Comparison of ENCODE assay signal across 7 cellular contexts in the genomic region with DNA sequence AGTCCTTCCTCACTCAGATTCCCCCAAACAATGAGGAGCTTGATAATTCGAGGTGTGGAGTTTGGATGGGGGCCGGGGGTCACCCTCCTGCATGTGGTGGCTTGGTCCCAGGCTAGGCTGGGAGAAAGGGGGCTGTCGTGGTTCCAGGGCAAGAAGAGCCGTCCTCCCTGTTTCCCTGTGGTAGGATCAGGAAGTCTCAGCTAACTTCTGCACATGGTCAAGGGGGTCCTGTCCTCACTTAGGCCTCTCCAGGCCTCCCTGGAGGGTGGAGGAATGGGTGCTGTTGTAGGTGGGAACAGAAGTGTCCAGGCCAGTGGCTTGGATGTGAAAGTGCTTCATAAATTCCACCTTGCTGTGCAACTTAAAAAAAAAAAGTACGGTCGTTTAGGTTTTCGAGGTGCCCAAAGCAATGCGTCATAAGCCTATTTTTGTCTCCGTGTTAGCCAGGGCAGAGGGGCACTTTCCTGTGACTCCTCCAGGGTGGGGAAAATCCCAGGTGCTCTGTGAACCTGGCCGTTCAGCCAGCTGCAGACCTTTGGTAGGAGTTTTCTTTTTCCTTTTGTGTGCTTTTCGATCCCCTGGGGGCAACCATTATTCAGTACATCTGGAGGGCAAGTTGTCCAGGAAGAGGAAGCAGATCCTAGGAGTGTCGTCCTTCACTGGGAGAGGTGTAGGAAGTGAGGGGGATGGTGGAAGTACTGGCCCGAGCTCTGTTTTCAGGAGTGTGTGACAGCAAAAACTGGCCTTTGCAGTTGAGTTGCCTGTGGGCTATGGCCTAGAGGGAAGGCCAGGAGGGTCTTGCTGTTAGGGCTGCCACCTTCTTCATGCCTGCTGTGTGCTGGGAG. TPM values are rescaled to one million over a fixed set of nuclear protein-coding genes. Genes with fewer than 3 reads are reported as not detected.
A peak's percentile ranks its signal among the peaks of the same experiment; 100 is the strongest.
DNase-seq lines count a peak whose midpoint lies in the region; ATAC-seq, FAIRE-seq and TF ChIP-seq lines count a peak whose summit lies in the region.

No MANE protein-coding gene starts in this region.

- H3K27me3 ChIP-seq in KMS-11 (ENCODE audit: insufficient read depth, low read depth), result no peaks in the 10 kb centered on the region
- H3K27me3 ChIP-seq in K562 (ENCODE audit: control insufficient read depth in 2 of 2, insufficient read depth in 2 of 2, low read length in 2 of 2), result no peaks in the 10 kb centered on the region
- H3K27me3 ChIP-seq in neuronal stem cell (ENCODE audit: control insufficient read depth in 3 of 3, insufficient read depth in 3 of 3, low read depth in 1 of 3, low read length in 3 of 3), result no peaks in the 10 kb centered on the region

- H3K27ac Mint-ChIP-seq in nephron progenitor cell, result peak overlapping the region; percentile 80

- H2AFZ ChIP-seq in KMS-11 (ENCODE audit: low read depth), result peak overlapping the region; percentile 3; the same call in 1 of the 2 replicates
- no peak overlapping the region for H2AFZ ChIP-seq in K562 (ENCODE audit: low read depth, low read length)
- H2AFZ ChIP-seq in neuronal stem cell (ENCODE audit: low read length), result no peak overlapping the region

- H3K27ac ChIP-seq in KMS-11 (peak overlapping the region; percentile 91), K562 (ENCODE audit: extremely low read depth, low read depth, low read length) (peak overlapping the region; percentile 59; the same call in 2 of the 3 replicates), neuronal stem cell (replicated peaks; ENCODE audit: low read length) (no peak overlapping the region)

- H3K36me3 Mint-ChIP-seq in nephron progenitor cell (ENCODE audit: low read depth), result peaks cover 5% of the 10 kb centered on the region

- no peak for DNase-seq in K562 (ENCODE audit: extremely low read depth in 1 of 4, low spot score in 3 of 4)
- DNase-seq in nephron progenitor cell, result no peak
- DNase-seq in neuronal stem cell (ENCODE audit: low spot score), result no peak
- DNase-seq in T1000 (lab: John Stamatoyannopoulos, UW), result no peak

- H3K9me3 Mint-ChIP-seq in nephron progenitor cell, result no peaks in the 10 kb centered on the region

- H3K4me1 ChIP-seq in KMS-11 (ENCODE audit: low read depth, poor library complexity, severe bottlenecking), result peaks cover 100% of the 10 kb centered on the region
- peaks cover 65 to 80% of the 10 kb centered on the region in 2 experiments for H3K4me1 ChIP-seq in K562 (replicated peaks in 1 of 2; ENCODE audit: control insufficient read depth in 2 of 2, insufficient read depth in 2 of 2, low read length in 2 of 2)
- peaks cover 35 to 42% of the 10 kb centered on the region in 2 donors for H3K4me1 ChIP-seq in neuronal stem cell (ENCODE audit: control insufficient read depth in 2 of 2, insufficient read depth in 1 of 2, low read depth in 1 of 2, low read length in 2 of 2)

- intact Hi-C loops in K562 (cut with micrococcal nuclease), result loop anchor here (10.0 kb wide), 1 partner anchor 254 kb away; a partner anchor contains a TSS

- no peak overlapping the region for H3K18ac ChIP-seq in neuronal stem cell (ENCODE audit: low read length)

- H2BK5ac ChIP-seq in neuronal stem cell (ENCODE audit: low read length), result no peak overlapping the region

- TF ChIP-seq CTCF in KMS-11 (conservative IDR thresholded peaks at IDR 0.05; ENCODE audit: low read depth, low read length) (no peak), K562 (IDR thresholded peaks at IDR 0.05 in 2 of 3, conservative IDR thresholded peaks at IDR 0.05 in 1 of 3; ENCODE audit: insufficient read depth in 2 of 3, low read depth in 1 of 3, low read length in 3 of 3) (no peak), nephron progenitor cell (IDR thresholded peaks at IDR 0.05) (no peak)

- H2BK120ac ChIP-seq in neuronal stem cell (ENCODE audit: low read depth, low read length), result no peak overlapping the region

- H2AK5ac ChIP-seq in neuronal stem cell (ENCODE audit: low read depth, low read length), result no peak overlapping the region

- H3K9me1 ChIP-seq in K562 (ENCODE audit: control insufficient read depth, insufficient read depth, low read length), result peaks cover 17% of the 10 kb centered on the region

- H2BK15ac ChIP-seq in neuronal stem cell (ENCODE audit: low read length), result no peak overlapping the region

- TF ChIP-seq EP300 in K562 (IDR thresholded peaks at IDR 0.05; ENCODE audit: low read length), result no peak

- POLR2A ChIA-PET in K562 (lab: Yijun Ruan, JAX), result interaction anchor here (0.6 to 8.1 kb wide), 8 partner anchors 7 to 509 kb away, joined by 3 to 84 read pairs (median 4); no protein-coding TSS in a partner anchor

- H3K4ac ChIP-seq in neuronal stem cell (ENCODE audit: low read length), result no peak overlapping the region

- H4K8ac ChIP-seq in neuronal stem cell (ENCODE audit: low read depth, low read length), result no peak overlapping the region

- H3K9ac ChIP-seq in KMS-11 (peak overlapping the region; percentile 54), K562 (ENCODE audit: insufficient read depth in 1 of 2, low read depth in 2 of 2, low read length in 2 of 2) (peak overlapping the region; percentile 37 to 85; a peak in 3 of 4 replicates), neuronal stem cell (ENCODE audit: low read depth, low read length, poor library complexity) (no peak overlapping the region)

- H3K4me1 Mint-ChIP-seq in nephron progenitor cell, result peaks cover 83% of the 10 kb centered on the region

- peaks cover 23% of the 10 kb centered on the region for H3K79me1 ChIP-seq in neuronal stem cell (ENCODE audit: low read depth, low read length)

- H4K91ac ChIP-seq in neuronal stem cell (ENCODE audit: low read depth, low read length, poor library complexity), result no peak overlapping the region

- H3K4me2 ChIP-seq in KMS-11 (peak overlapping the region; percentile 100), K562 (ENCODE audit: insufficient read depth, low read length) (peak overlapping the region; percentile 74), neuronal stem cell (ENCODE audit: insufficient read depth, low read length, poor library complexity, severe bottlenecking) (no peak overlapping the region)

- CTCF ChIA-PET in K562 (lab: Yijun Ruan, JAX; ENCODE audit: low intra/inter-chr PET ratio), result no interaction called here

- H4K20me1 ChIP-seq in KMS-11 (ENCODE audit: insufficient read depth) (peaks cover 9% of the 10 kb centered on the region), K562 (replicated peaks; ENCODE audit: control insufficient read depth, insufficient read depth, low read length) (peaks cover 68% of the 10 kb centered on the region)

- no peaks in the 10 kb centered on the region for H3K27me3 Mint-ChIP-seq in nephron progenitor cell (ENCODE audit: low read depth, poor library complexity)

- FAIRE-seq in K562 (lab: Jason Lieb, UNC), result no peak

- H2BK12ac ChIP-seq in neuronal stem cell (ENCODE audit: low read length), result no peak overlapping the region

- in situ Hi-C loops in K562 (cut with MboI), result no loop called here

- no peak for TF ChIP-seq RAD21 in K562 (CRISPR knock-in tag; conservative IDR thresholded peaks at IDR 0.05 in 1 of 2, IDR thresholded peaks at IDR 0.05 in 1 of 2)

- ATAC-seq in GM21423 (IDR thresholded peaks at IDR 0.05; ENCODE audit: unreplicated experiment) (peak; percentile 24), K562 (0 out of 3 replicates have a peak, but pooled peaks have one; percentile 1)

- WGBS in K562 (ENCODE audit: insufficient coverage, low coverage, missing lambda C conversion rate), result 42% methylated on average over 12 of the region's 13 CpGs
- WGBS in neuronal stem cell (ENCODE audit: extremely low coverage in 2 of 2, insufficient read length in 2 of 2, insufficient replicate concordance in 1 of 2), 2 donors, result no CpG with 5 or more reads among the region's 13 CpGs

- H3K14ac ChIP-seq in neuronal stem cell (ENCODE audit: low read length), result no peak overlapping the region

- peaks cover 98% of the 10 kb centered on the region for H3K79me2 ChIP-seq in KMS-11 (ENCODE audit: insufficient read depth, low read depth)
- H3K79me2 ChIP-seq in K562 (ENCODE audit: control insufficient read depth, insufficient read depth, low read length), result peaks cover 98% of the 10 kb centered on the region

- no TSS peak for BruUV-seq in K562 (replicated peaks; lab: Mats Ljungman, UMichigan)

- H3K4me3 ChIP-seq in KMS-11 (IDR thresholded peaks at IDR 0.05; ENCODE audit: insufficient read depth, low read depth, low read length) (no peak overlapping the region), K562 (no peak overlapping the region), neuronal stem cell (ENCODE audit: low read length in 2 of 2) (no peak overlapping the region)

- no peak overlapping the region for H3K23ac ChIP-seq in neuronal stem cell (ENCODE audit: low read depth, low read length, poor library complexity)

- H3K9me3 ChIP-seq in K562 (replicated peaks; ENCODE audit: control insufficient read depth, insufficient read depth, low read depth, low read length), result no peaks in the 10 kb centered on the region
- no peaks in the 10 kb centered on the region for H3K9me3 ChIP-seq in neuronal stem cell (replicated peaks in 1 of 2; ENCODE audit: control insufficient read depth in 2 of 2, insufficient read depth in 1 of 2, low read depth in 1 of 2, low read length in 2 of 2)

- TF ChIP-seq POLR2A in GM15510 (IDR thresholded peaks at IDR 0.05; ENCODE audit: borderline replicate concordance, extremely low read depth, insufficient read length), result peak; percentile 9
- no peak for TF ChIP-seq POLR2A in K562 (conservative IDR thresholded peaks at IDR 0.05)

- H3K36me3 ChIP-seq in KMS-11 (ENCODE audit: insufficient read depth), result no peaks in the 10 kb centered on the region
- H3K36me3 ChIP-seq in K562 (ENCODE audit: control insufficient read depth, insufficient read depth, low read length), result peaks cover 11% of the 10 kb centered on the region
- peaks cover 0 to 6% of the 10 kb centered on the region in 2 donors for H3K36me3 ChIP-seq in neuronal stem cell (replicated peaks in 1 of 2; ENCODE audit: control insufficient read depth in 2 of 2, insufficient read depth in 2 of 2, low read length in 2 of 2)

- H3K4me3 Mint-ChIP-seq in nephron progenitor cell, result peak overlapping the region; percentile 39

RNA-seq across cellular contexts. Expression of a gene that starts 9.6 kb away (rescaled TPM):
- 302 and 333 TPM in 2 replicates for total RNA-seq in K562 (2011; cell fraction: chromatin; rRNA removed; ENCODE audit: low replicate concordance)
- 228 and 239 TPM in 2 replicates for total RNA-seq in K562 (2011; cell fraction: nucleolus; rRNA removed)
- 228 and 238 TPM in 2 replicates for total RNA-seq in K562 (2011; cell fraction: nucleoplasm; rRNA removed)
- total RNA-seq in K562 (2014; rRNA removed) (36.9 and 41.3 TPM in 2 replicates), K562 (2014; rRNA removed; fragmentation: Illumina TruSeq; extraction: Trizol) (34.4 and 37.8 TPM in 2 replicates), K562 (2015; rRNA removed; fragmentation: Illumina TruSeq; extraction: Trizol) (34.5 and 37.5 TPM in 2 replicates), K562 (2021) (84.7 and 92.3 TPM in 2 replicates)
- polyA plus RNA-seq in K562 (2011; rRNA removed) (13.2 and 16.7 TPM in 2 replicates), K562 (2014; fragmentation: Illumina TruSeq; extraction: Trizol) (60.4 and 68.9 TPM in 2 replicates), K562 (2014; fragmentation: Nextera tagmentation; extraction: Ambion mirVana) (1 to 10 TPM; 3.5 to 3.6 TPM), K562 (2014; rRNA removed) (30.3 and 31.0 TPM in 2 replicates)
- polyA plus RNA-seq in K562 (2011; cell fraction: cytosol; rRNA removed), result 12.7 and 14.5 TPM in 2 replicates
- 55.4 and 71.5 TPM in 2 replicates for polyA plus RNA-seq in K562 (2011; cell fraction: nucleus; rRNA removed)
- polyA plus RNA-seq in K562 (2012), result 57.1 and 73.0 TPM in 2 replicates
- polyA minus RNA-seq in K562 (2011; rRNA and poly(A)+ RNA removed), result 48.1 and 64.9 TPM in 2 replicates
- polyA minus RNA-seq in K562 (2011; cell fraction: cytosol; rRNA and poly(A)+ RNA removed), result 47.2 and 72.7 TPM in 2 replicates
- 108 and 127 TPM in 2 replicates for polyA minus RNA-seq in K562 (2011; cell fraction: nucleus; rRNA and poly(A)+ RNA removed)
- 14.0 TPM for polyA plus RNA-seq in neuronal stem cell (2013, experiment 1 of 2)
- polyA plus RNA-seq in neuronal stem cell (2013, experiment 2 of 2), result 13.5 TPM
